In the genomic region with DNA sequence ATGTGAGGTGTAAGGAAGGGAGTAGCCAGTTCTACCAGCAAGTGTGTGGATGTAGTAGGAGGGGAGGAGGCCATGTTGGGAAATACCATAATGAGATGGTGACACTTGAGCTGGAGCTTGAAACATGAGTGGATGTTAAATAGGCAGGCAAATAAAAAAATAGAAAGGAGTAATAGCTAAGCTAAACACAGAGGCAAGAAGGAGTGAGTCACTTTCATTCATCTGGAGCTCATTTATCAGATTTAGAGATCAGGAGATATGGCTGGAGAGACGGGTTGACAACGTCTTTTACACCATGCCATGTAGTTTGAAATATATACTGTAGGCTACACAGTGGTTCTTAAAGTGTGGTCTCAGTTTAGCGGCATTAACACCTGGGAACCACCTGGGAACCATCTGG, we compare ENCODE assay signal across 13 cellular contexts.
DNase-seq lines count a peak whose midpoint lies in the region; ATAC-seq, FAIRE-seq and TF ChIP-seq lines count a peak whose summit lies in the region.
"Had no signal": no experiment of that assay in that cellular context is flagged by ENCODE, and none has a peak within 500 bp of the region (broad histone marks: within the 10 kb centered on the region; RNA-seq: fewer than 3 reads in every experiment).

No MANE protein-coding gene starts in this region.

- H3K27me3 Mint-ChIP-seq in type B pancreatic cell: no peaks in the 10 kb centered on the region

- H3K9me3 Mint-ChIP-seq in type B pancreatic cell: peaks cover 12% of the 10 kb centered on the region

- peak overlapping the region; percentile 16 for H3K27ac Mint-ChIP-seq in type B pancreatic cell
- H3K27ac Mint-ChIP-seq: stimulated activated naive CD8-positive, alpha-beta T cell treated with anti-CD3 and anti-CD28 coated beads, Interleukin-15, Interleukin-2, amounts not matched to agents 100 ng/mL and 50 ng/mL, for 24 hours had no signal

- no peak for FAIRE-seq in H54 (lab: Jason Lieb, UNC)
- FAIRE-seq: A549 had no signal

- H3K4me3 Mint-ChIP-seq in type B pancreatic cell: no peak overlapping the region
- H3K4me3 Mint-ChIP-seq: stimulated activated naive CD8-positive, alpha-beta T cell treated with anti-CD3 and anti-CD28 coated beads, Interleukin-15, Interleukin-2, amounts not matched to agents 100 ng/mL and 50 ng/mL, for 24 hours had no signal

- no peak for TF ChIP-seq CTCF in type B pancreatic cell (conservative IDR thresholded peaks at IDR 0.05)

- DNase-seq in NCI-H510A treated with DMSO at 0.1 percent for 48 hours (lab: John Stamatoyannopoulos, UW) (peak; percentile 66), NCI-H510A (lab: John Stamatoyannopoulos, UW) (no peak), NCI-H146 treated with DMSO at 0.1 percent for 48 hours (lab: John Stamatoyannopoulos, UW; ENCODE audit: unreplicated experiment) (peak; percentile 31), type B pancreatic cell (ENCODE audit: extremely low spot score, unreplicated experiment) (no peak), H54 (ENCODE audit: insufficient read length, low spot score) (no peak)
- DNase-seq: activated naive CD4-positive, alpha-beta T cell treated with Interleukin-2 at 50 U/mL for 16 hours; esophagus squamous epithelium; mesendoderm had no signal

- peaks cover 7% of the 10 kb centered on the region for H3K36me3 Mint-ChIP-seq in type B pancreatic cell

- ATAC-seq in esophagus mucosa (peak; percentile 48), HG03378 (IDR thresholded peaks at IDR 0.05; ENCODE audit: unreplicated experiment) (no peak), HG02885 (IDR thresholded peaks at IDR 0.05; ENCODE audit: poor library complexity, unreplicated experiment) (no peak)
- ATAC-seq: A549 had no signal

- no peak for TF ChIP-seq POLR2A in H54 (IDR thresholded peaks at IDR 0.05; ENCODE audit: low read depth, low read length)

- peaks cover 4% of the 10 kb centered on the region for H3K4me1 Mint-ChIP-seq in type B pancreatic cell (ENCODE audit: unreplicated experiment)

Comparison
In these comparisons a context has a peak if more than half of its experiments do, and no peak if none do; other contexts are left out.
1. DNase-seq: peak in NCI-H510A treated with DMSO at 0.1 percent for 48 hours (single experiment) and NCI-H146 treated with DMSO at 0.1 percent for 48 hours (single experiment); none in NCI-H510A (single experiment), type B pancreatic cell (single experiment) and H54 (single experiment).